Comparison of ENCODE assay signal across 8 cellular contexts in the genomic region with DNA sequence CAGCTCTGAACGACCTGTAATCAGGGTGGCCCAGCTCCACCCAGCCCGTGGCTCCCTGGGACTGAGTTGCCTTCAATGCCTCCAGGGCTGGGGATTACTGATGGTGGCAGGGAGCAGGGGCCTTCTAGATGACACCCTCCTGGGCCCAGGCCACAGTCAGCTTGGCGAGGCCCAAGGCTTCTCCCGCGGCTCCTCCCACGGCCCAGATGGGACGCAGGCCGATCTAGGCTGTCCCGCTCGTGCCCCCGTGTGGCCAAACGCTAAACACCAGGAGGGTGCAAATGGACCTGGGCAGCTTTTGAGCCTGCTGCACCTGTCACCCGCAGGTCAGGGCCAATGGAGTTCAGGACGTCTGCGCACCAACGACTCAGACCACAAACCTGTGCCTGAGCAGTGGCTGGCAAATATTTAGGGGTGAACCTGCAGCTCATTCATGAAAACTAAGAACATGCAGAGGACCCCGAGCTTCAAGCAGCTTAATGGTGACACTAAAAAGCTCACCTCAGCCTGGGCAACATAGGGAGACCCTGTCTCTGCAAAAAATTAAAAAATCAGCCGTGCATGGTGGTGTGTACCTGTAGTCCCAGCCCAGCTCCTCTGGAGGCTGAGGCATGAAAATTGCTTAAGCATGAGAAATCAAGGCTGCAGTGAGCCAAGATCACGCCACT. TPM values are rescaled to one million over a fixed set of nuclear protein-coding genes. Genes with fewer than 3 reads are reported as not detected.
A peak's percentile ranks its signal among the peaks of the same experiment; 100 is the strongest.
DNase-seq lines count a peak whose midpoint lies in the region; ATAC-seq and TF ChIP-seq lines count a peak whose summit lies in the region.

No MANE protein-coding gene starts in this region.

- no peaks in the 10 kb centered on the region for H3K4me1 ChIP-seq in lung (ENCODE audit: control insufficient read depth in 2 of 2, insufficient read depth in 2 of 2, low read length in 2 of 2)

- 19 to 20% methylated on average over 19 of the region's 19 CpGs for WGBS in lung, 2 donors

- H3K4me3 Mint-ChIP-seq in CD4-positive, alpha-beta T cell: no peak overlapping the region
- H3K4me3 Mint-ChIP-seq in activated CD4-positive, alpha-beta memory T cell treated with anti-CD3 and anti-CD28 coated beads for 36 hours: no peak overlapping the region

- H3K27me3 Mint-ChIP-seq in CD4-positive, alpha-beta T cell: no peaks in the 10 kb centered on the region
- H3K27me3 Mint-ChIP-seq in activated CD4-positive, alpha-beta memory T cell treated with anti-CD3 and anti-CD28 coated beads for 36 hours: peaks cover 1% of the 10 kb centered on the region

- H3K4me1 Mint-ChIP-seq in CD4-positive, alpha-beta T cell (ENCODE audit: low read depth): no peaks in the 10 kb centered on the region
- H3K4me1 Mint-ChIP-seq in activated CD4-positive, alpha-beta memory T cell treated with anti-CD3 and anti-CD28 coated beads for 36 hours (ENCODE audit: low read depth): peaks cover 10% of the 10 kb centered on the region

- intact Hi-C loops in CD4-positive, alpha-beta T cell (cut with DNase I, micrococcal nuclease): loop anchor here (1.0 to 2.0 kb wide), 4 partner anchors 181 to 774 kb away; no protein-coding TSS in a partner anchor
- intact Hi-C loops in activated CD4-positive, alpha-beta memory T cell treated with anti-CD3 and anti-CD28 coated beads for 36 hours (cut with micrococcal nuclease): loop anchor here (1.0 to 10.0 kb wide), 3 partner anchors 181 to 776 kb away; no protein-coding TSS in a partner anchor

- H3K4me3 ChIP-seq in lung: no peak overlapping the region

- H3K9me3 Mint-ChIP-seq in CD4-positive, alpha-beta T cell: no peaks in the 10 kb centered on the region
- H3K9me3 Mint-ChIP-seq in activated CD4-positive, alpha-beta memory T cell treated with anti-CD3 and anti-CD28 coated beads for 36 hours: no peaks in the 10 kb centered on the region

- H3K36me3 ChIP-seq in lung (ENCODE audit: control insufficient read depth in 2 of 2, insufficient read depth in 2 of 2, low read length in 2 of 2): no peaks in the 10 kb centered on the region

- H3K27ac Mint-ChIP-seq in CD4-positive, alpha-beta T cell: no peak overlapping the region
- H3K27ac Mint-ChIP-seq in activated CD4-positive, alpha-beta memory T cell treated with anti-CD3 and anti-CD28 coated beads for 36 hours: no peak overlapping the region

- ATAC-seq in CD4-positive, alpha-beta T cell (ENCODE audit: poor library complexity): peak; percentile 100
- peak; percentile 93 for ATAC-seq in HG03342 (IDR thresholded peaks at IDR 0.05; ENCODE audit: unreplicated experiment)
- ATAC-seq in lung (ENCODE audit: insufficient read depth, low FRiP score): peak; percentile 96

- no peaks in the 10 kb centered on the region for H3K36me3 Mint-ChIP-seq in CD4-positive, alpha-beta T cell (ENCODE audit: low read depth)
- no peaks in the 10 kb centered on the region for H3K36me3 Mint-ChIP-seq in activated CD4-positive, alpha-beta memory T cell treated with anti-CD3 and anti-CD28 coated beads for 36 hours

- CTCF ChIA-PET in CD4-positive, alpha-beta T cell (lab: Charles Lee): interaction anchor here (0.6 to 4.9 kb wide), 28 partner anchors 8 to 808 kb away, joined by 3 to 116 read pairs (median 4); no protein-coding TSS in a partner anchor
- CTCF ChIA-PET in activated CD4-positive, alpha-beta memory T cell treated with anti-CD3 and anti-CD28 coated beads for 36 hours (lab: Charles Lee): interaction anchor here (0.7 to 6.6 kb wide), 62 partner anchors 9 to 808 kb away, joined by 3 to 237 read pairs (median 5); partner anchors contain the start of genes CALML3, NET1 and TUBAL3

- no peak overlapping the region for H3K27ac ChIP-seq in CD4-positive, alpha-beta T cell (ENCODE audit: low read depth, low read length)
- H3K27ac ChIP-seq in lung (ENCODE audit: low read depth in 1 of 2, low read length in 1 of 2): no peak overlapping the region

- DNase-seq in CD4-positive, alpha-beta T cell: peak; percentile 66 to 86 (median 76)
- DNase-seq in GM19240 (ENCODE audit: insufficient read length, low spot score): peak; percentile 76
- DNase-seq in NCI-H748 (lab: John Stamatoyannopoulos, UW; ENCODE audit: unreplicated experiment): peak; percentile 77
- peak; percentile 90 for DNase-seq in activated CD4-positive, alpha-beta memory T cell treated with anti-CD3 and anti-CD28 coated beads for 36 hours
- peak; percentile 89 for DNase-seq in ecto neural progenitor cell (ENCODE audit: low spot score)
- DNase-seq in lung (ENCODE audit: low spot score): peak; percentile 91
- peak; percentile 60 for DNase-seq in stimulated activated CD8-positive, alpha-beta memory T cell treated with anti-CD3 and anti-CD28 coated beads, Interleukin-12 subunit alpha, Interleukin-12 subunit beta, amount 100 ng/mL, for 1 hour (ENCODE audit: low read depth)

- H3K27me3 ChIP-seq in CD4-positive, alpha-beta T cell (ENCODE audit: control insufficient read depth, insufficient read depth, low read length): no peaks in the 10 kb centered on the region
- no peaks in the 10 kb centered on the region for H3K27me3 ChIP-seq in lung (ENCODE audit: control insufficient read depth, insufficient read depth)

- H3K9me3 ChIP-seq in CD4-positive, alpha-beta T cell (ENCODE audit: control insufficient read depth, low read length): no peaks in the 10 kb centered on the region
- no peaks in the 10 kb centered on the region for H3K9me3 ChIP-seq in lung (ENCODE audit: control insufficient read depth in 2 of 2, insufficient read depth in 1 of 2, low read length in 1 of 2)

- POLR2A ChIA-PET in CD4-positive, alpha-beta T cell (lab: Charles Lee): interaction anchor here (0.6 to 2.4 kb wide), 8 partner anchors 58 to 267 kb away, joined by 3 to 27 read pairs (median 4); partner anchors contain the start of genes ANKRD16 and FBH1
- POLR2A ChIA-PET in activated CD4-positive, alpha-beta memory T cell treated with anti-CD3 and anti-CD28 coated beads for 36 hours (lab: Charles Lee): interaction anchor here (1.1 to 1.7 kb wide), 2 partner anchors 176 to 182 kb away, joined by 3 to 4 read pairs; no protein-coding TSS in a partner anchor

- peak; percentile 89 for TF ChIP-seq CTCF in CD4-positive, alpha-beta T cell (IDR thresholded peaks at IDR 0.05)
- peak; percentile 93 for TF ChIP-seq CTCF in lung (IDR thresholded peaks at IDR 0.05; ENCODE audit: control extremely low read depth, extremely low read depth)

RNA-seq across cellular contexts. Expression of gene ASB13, which starts 43.2 kb away (rescaled TPM):
- total RNA-seq in CD4-positive, alpha-beta T cell: 1 to 10 TPM; 1.9 to 2.9 TPM
- total RNA-seq in activated CD4-positive, alpha-beta memory T cell treated with anti-CD3 and anti-CD28 coated beads for 36 hours: 10 to 100 TPM; 12.1 to 12.5 TPM
- 10 to 100 TPM in 1 of 2 donors, 1 to 10 TPM in 1; 5.2 to 26.2 TPM for total RNA-seq in lung
- 10 to 100 TPM; 12.5 to 16.9 TPM for polyA plus RNA-seq in lung
